Comparison of ENCODE assay signal across 14 cellular contexts in the genomic region with DNA sequence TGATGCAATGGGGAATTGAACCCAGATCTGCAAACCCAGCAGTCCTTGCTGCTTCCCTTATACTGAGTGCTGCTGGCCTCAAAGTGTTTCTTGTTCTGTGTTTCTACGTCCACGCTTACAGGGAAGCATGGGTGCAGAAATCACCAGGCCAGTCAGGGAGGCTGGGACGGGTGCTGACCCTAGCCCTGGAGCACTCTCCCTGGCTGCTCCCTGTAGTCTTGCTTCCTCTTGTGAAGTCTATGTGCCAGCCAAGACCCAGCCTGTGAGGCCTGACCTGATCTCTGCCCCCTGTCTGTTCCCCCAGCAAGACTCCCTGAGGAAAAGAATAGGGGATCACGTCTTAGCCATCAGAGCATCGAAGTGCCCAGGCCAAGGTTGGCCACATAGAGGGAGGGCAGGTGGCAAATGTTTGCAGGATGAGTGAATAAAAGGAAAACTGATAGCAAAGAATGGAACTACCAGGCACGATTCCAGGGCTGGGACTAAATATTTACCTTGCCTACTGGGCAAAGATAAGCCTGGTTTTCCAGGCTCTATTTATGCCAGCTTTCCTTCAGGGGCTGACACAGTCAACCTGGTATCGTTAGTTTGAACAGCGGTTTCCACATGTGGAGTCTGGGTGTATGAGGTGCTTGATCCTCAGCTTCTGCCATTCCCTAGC. TPM values are rescaled to one million over a fixed set of nuclear protein-coding genes. Genes with fewer than 3 reads are reported as not detected.
DNase-seq lines count a peak whose midpoint lies in the region; ATAC-seq, FAIRE-seq and TF ChIP-seq lines count a peak whose summit lies in the region.
"Had no signal": no experiment of that assay in that cellular context is flagged by ENCODE, and none has a peak within 500 bp of the region (broad histone marks: within the 10 kb centered on the region; RNA-seq: fewer than 3 reads in every experiment).

No MANE protein-coding gene starts in this region.

- H3K36me3 Mint-ChIP-seq in neural crest cell (ENCODE audit: low read depth): no peaks in the 10 kb centered on the region

- H3K79me2 ChIP-seq in K562 (ENCODE audit: control insufficient read depth, insufficient read depth, low read length): no peaks in the 10 kb centered on the region

- H3K9me1 ChIP-seq in K562 (ENCODE audit: control insufficient read depth, insufficient read depth, low read length): no peaks in the 10 kb centered on the region

- H3K9ac ChIP-seq in K562 (ENCODE audit: insufficient read depth in 1 of 2, low read depth in 2 of 2, low read length in 2 of 2): peak overlapping the region in 1 of 2 experiments; percentile 22; a peak in 1 of 4 replicates
- H3K9ac ChIP-seq: BLaER1 treated with 17β-estradiol and CSF1 and Interleukin-3, amounts not matched to agents 10 nM and 100 nM; SK-N-SH had no signal

- no peaks in the 10 kb centered on the region for H3K27me3 Mint-ChIP-seq in neural crest cell (ENCODE audit: low read depth)

- no peak overlapping the region for H3K4me2 ChIP-seq in K562 (ENCODE audit: insufficient read depth, low read length)
- H3K4me2 ChIP-seq: BLaER1 treated with 17β-estradiol and CSF1 and Interleukin-3, amounts not matched to agents 10 nM and 100 nM; SK-N-SH had no signal

- CTCF ChIA-PET in K562 (lab: Yijun Ruan, JAX; ENCODE audit: low intra/inter-chr PET ratio): no interaction called here

- DNase-seq in DMS53 (lab: John Stamatoyannopoulos, UW): peak; percentile 35
- peak; percentile 90 for DNase-seq in NCI-H1092 treated with DMSO at 0.1 percent for 48 hours (lab: John Stamatoyannopoulos, UW)
- no peak for DNase-seq in K562 (ENCODE audit: extremely low read depth in 1 of 4, low spot score in 3 of 4)
- DNase-seq in neural crest cell (ENCODE audit: low read depth, low spot score): no peak
- DNase-seq in GM19239 (ENCODE audit: insufficient read length, low spot score): no peak
- DNase-seq in substantia nigra (lab: John Stamatoyannopoulos, UW): no peak
- no peak for DNase-seq in brain microvascular endothelial cell
- DNase-seq: SK-N-SH had no signal

- peaks cover 0 to 3% of the 10 kb centered on the region in 2 experiments; a peak in 2 of 5 replicates for H3K27me3 ChIP-seq in K562 (ENCODE audit: control insufficient read depth in 2 of 2, insufficient read depth in 2 of 2, low read length in 2 of 2)
- no peaks in the 10 kb centered on the region for H3K27me3 ChIP-seq in brain microvascular endothelial cell (replicated peaks)
- H3K27me3 ChIP-seq: BLaER1 treated with 17β-estradiol and CSF1 and Interleukin-3, amounts not matched to agents 10 nM and 100 nM had no signal

- no TSS peak for BruUV-seq in K562 (replicated peaks; lab: Mats Ljungman, UMichigan)

- ATAC-seq in K562: 0 out of 3 replicates have a peak, but pooled peaks have one; percentile 31

- POLR2A ChIA-PET in K562 (lab: Yijun Ruan, JAX): interaction anchor here (0.9 to 1.5 kb wide), 2 partner anchors 10 to 22 kb away, joined by 4 to 5 read pairs; no protein-coding TSS in a partner anchor

- H3K4me3 ChIP-seq in K562: no peak overlapping the region
- H3K4me3 ChIP-seq in brain microvascular endothelial cell (ENCODE audit: low read depth, low read length): no peak overlapping the region
- H3K4me3 ChIP-seq: BLaER1 treated with 17β-estradiol and CSF1 and Interleukin-3, amounts not matched to agents 10 nM and 100 nM had no signal

- H3K27ac Mint-ChIP-seq in neural crest cell (ENCODE audit: unreplicated experiment): peak overlapping the region; percentile 19
- H3K27ac Mint-ChIP-seq: activated T-helper 1 cell treated with anti-CD3 and anti-CD28 coated beads, Interleukin-12 subunit alpha, Interleukin-12 subunit beta, Interleukin-2, Interleukin-4 antibody, amounts not matched to agents 30 ng/mL and 10 ng/mL and 1 ng/mL, durations not matched to agents 14 hours and 24 hours and 36 hours; progenitor cell of endocrine pancreas had no signal

- FAIRE-seq in K562 (lab: Jason Lieb, UNC) (no peak), GM19239 (lab: Jason Lieb, UNC) (no peak)
- FAIRE-seq: GM12891, TTC549 had no signal

- no peaks in the 10 kb centered on the region; a peak in 1 of 5 replicates for H3K4me1 ChIP-seq in K562 (replicated peaks in 1 of 2; ENCODE audit: control insufficient read depth in 2 of 2, insufficient read depth in 2 of 2, low read length in 2 of 2)

- no peak for TF ChIP-seq EP300 in K562 (IDR thresholded peaks at IDR 0.05; ENCODE audit: low read length)

- H3K27ac ChIP-seq in K562 (ENCODE audit: extremely low read depth, low read depth, low read length) (no peak overlapping the region), substantia nigra (ENCODE audit: low read depth, low read length, poor library complexity, severe bottlenecking) (no peak overlapping the region), brain microvascular endothelial cell (no peak overlapping the region)
- H3K27ac ChIP-seq: BLaER1 treated with 17β-estradiol and CSF1 and Interleukin-3, amounts not matched to agents 10 nM and 100 nM; HL-60 had no signal

- no peak for TF ChIP-seq CTCF in K562 (IDR thresholded peaks at IDR 0.05 in 2 of 3, conservative IDR thresholded peaks at IDR 0.05 in 1 of 3; ENCODE audit: insufficient read depth in 2 of 3, low read depth in 1 of 3, low read length in 3 of 3)
- TF ChIP-seq CTCF in neural crest cell (conservative IDR thresholded peaks at IDR 0.05): no peak
- TF ChIP-seq CTCF in brain microvascular endothelial cell (IDR thresholded peaks at IDR 0.05; ENCODE audit: low read depth, low read length, missing control alignments): no peak

- no peaks in the 10 kb centered on the region for H4K20me1 ChIP-seq in K562 (replicated peaks; ENCODE audit: control insufficient read depth, insufficient read depth, low read length)
- H4K20me1 ChIP-seq: BLaER1 treated with 17β-estradiol and CSF1 and Interleukin-3, amounts not matched to agents 10 nM and 100 nM had no signal

- no peak for TF ChIP-seq POLR2A in K562 (conservative IDR thresholded peaks at IDR 0.05)

- H3K36me3 ChIP-seq in K562 (ENCODE audit: control insufficient read depth, insufficient read depth, low read length): no peaks in the 10 kb centered on the region
- no peaks in the 10 kb centered on the region for H3K36me3 ChIP-seq in brain microvascular endothelial cell (replicated peaks)
- H3K36me3 ChIP-seq: BLaER1 treated with 17β-estradiol and CSF1 and Interleukin-3, amounts not matched to agents 10 nM and 100 nM had no signal

- no peaks in the 10 kb centered on the region for H3K9me3 Mint-ChIP-seq in neural crest cell
- H3K9me3 Mint-ChIP-seq: activated T-helper 1 cell treated with anti-CD3 and anti-CD28 coated beads, Interleukin-12 subunit alpha, Interleukin-12 subunit beta, Interleukin-2, Interleukin-4 antibody, amounts not matched to agents 30 ng/mL and 10 ng/mL and 1 ng/mL, durations not matched to agents 14 hours and 24 hours and 36 hours had no signal

- in situ Hi-C loops in K562 (cut with MboI): no loop called here
- in situ Hi-C loops in brain microvascular endothelial cell (cut with HindIII; ENCODE audit: low pct_ligation_motif_present, low sequenced_read_pairs): no loop called here

- TF ChIP-seq RAD21 in K562 (CRISPR knock-in tag; conservative IDR thresholded peaks at IDR 0.05 in 1 of 2, IDR thresholded peaks at IDR 0.05 in 1 of 2): no peak

- H3K4me3 Mint-ChIP-seq in neural crest cell: no peak overlapping the region
- H3K4me3 Mint-ChIP-seq: activated T-helper 1 cell treated with anti-CD3 and anti-CD28 coated beads, Interleukin-12 subunit alpha, Interleukin-12 subunit beta, Interleukin-2, Interleukin-4 antibody, amounts not matched to agents 30 ng/mL and 10 ng/mL and 1 ng/mL, durations not matched to agents 14 hours and 24 hours and 36 hours had no signal

- H3K4me1 Mint-ChIP-seq in neural crest cell: peaks cover 13% of the 10 kb centered on the region

- H3K9me3 ChIP-seq in K562 (replicated peaks; ENCODE audit: control insufficient read depth, insufficient read depth, low read depth, low read length): no peaks in the 10 kb centered on the region
- H3K9me3 ChIP-seq: BLaER1 treated with 17β-estradiol and CSF1 and Interleukin-3, amounts not matched to agents 10 nM and 100 nM; SK-N-SH had no signal

- WGBS in K562 (ENCODE audit: insufficient coverage, low coverage, missing lambda C conversion rate): 32% methylated on average over 8 of the region's 8 CpGs

- intact Hi-C loops in K562 (cut with micrococcal nuclease): no loop called here

- no peak overlapping the region for H2AFZ ChIP-seq in K562 (ENCODE audit: low read depth, low read length)

TF ChIP-seq in K562, 482 proteins besides CTCF, POLR2A, EP300 and RAD21:
- TF ChIP-seq ZSCAN32 (CRISPR knock-in tag; IDR thresholded peaks at IDR 0.05): no peak
- no peak for TF ChIP-seq CREM (IDR thresholded peaks at IDR 0.05; ENCODE audit: low read depth)
- peak; percentile 66 for TF ChIP-seq ZNF24 (IDR thresholded peaks at IDR 0.05)
- no peak for TF ChIP-seq SNIP1 (IDR thresholded peaks at IDR 0.05; ENCODE audit: low read depth)

RNA-seq across cellular contexts. Expression of a gene that starts 41.2 kb away (rescaled TPM):
- total RNA-seq in K562 (2011; cell fraction: chromatin; rRNA removed; ENCODE audit: low replicate concordance): 23.7 and 108 TPM in 2 replicates
- total RNA-seq in K562 (2011; cell fraction: nucleolus; rRNA removed): 13.2 and 19.5 TPM in 2 replicates
- 39.4 and 61.3 TPM in 2 replicates for total RNA-seq in K562 (2011; cell fraction: nucleoplasm; rRNA removed)
- total RNA-seq in K562 (2014; rRNA removed): 25.1 and 33.3 TPM in 2 replicates
- 52.9 and 55.3 TPM in 2 replicates for total RNA-seq in K562 (2014; rRNA removed; fragmentation: Illumina TruSeq; extraction: Trizol)
- 39.9 and 50.5 TPM in 2 replicates for total RNA-seq in K562 (2015; rRNA removed; fragmentation: Illumina TruSeq; extraction: Trizol)
- 30.8 and 33.9 TPM in 2 replicates for total RNA-seq in K562 (2021)
- 67.5 and 101 TPM in 2 replicates for polyA plus RNA-seq in K562 (2011; rRNA removed)
- polyA plus RNA-seq in K562 (2011; cell fraction: cytosol; rRNA removed): 29.2 and 43.3 TPM in 2 replicates
- polyA plus RNA-seq in K562 (2011; cell fraction: nucleus; rRNA removed): 22.7 and 29.3 TPM in 2 replicates
- 28.2 and 47.4 TPM in 2 replicates for polyA plus RNA-seq in K562 (2012)
- 47.5 and 72.5 TPM in 2 replicates for polyA plus RNA-seq in K562 (2014; fragmentation: Illumina TruSeq; extraction: Trizol)
- polyA plus RNA-seq in K562 (2014; fragmentation: Nextera tagmentation; extraction: Ambion mirVana): 10 to 100 TPM; 23.0 to 30.5 TPM
- polyA plus RNA-seq in K562 (2014; rRNA removed): 32.2 and 41.2 TPM in 2 replicates
- polyA minus RNA-seq in K562 (2011; rRNA and poly(A)+ RNA removed): 85.8 and 104 TPM in 2 replicates
- 20.7 and 44.3 TPM in 2 replicates for polyA minus RNA-seq in K562 (2011; cell fraction: cytosol; rRNA and poly(A)+ RNA removed)
- 29.1 and 38.3 TPM in 2 replicates for polyA minus RNA-seq in K562 (2011; cell fraction: nucleus; rRNA and poly(A)+ RNA removed)
- 30.1 and 34.1 TPM in 2 replicates for total RNA-seq in neural crest cell

Comparison
In these comparisons a context has a peak if more than half of its experiments do, and no peak if none do; other contexts are left out.
1. DNase-seq: peak in DMS53 (single experiment) and NCI-H1092 treated with DMSO at 0.1 percent for 48 hours (single experiment); none in K562 (0 of 4), neural crest cell (single experiment), GM19239 (single experiment), substantia nigra (0 of 49) and brain microvascular endothelial cell (single experiment).